Comparison of ENCODE assay signal across 8 cellular contexts in the genomic region with DNA sequence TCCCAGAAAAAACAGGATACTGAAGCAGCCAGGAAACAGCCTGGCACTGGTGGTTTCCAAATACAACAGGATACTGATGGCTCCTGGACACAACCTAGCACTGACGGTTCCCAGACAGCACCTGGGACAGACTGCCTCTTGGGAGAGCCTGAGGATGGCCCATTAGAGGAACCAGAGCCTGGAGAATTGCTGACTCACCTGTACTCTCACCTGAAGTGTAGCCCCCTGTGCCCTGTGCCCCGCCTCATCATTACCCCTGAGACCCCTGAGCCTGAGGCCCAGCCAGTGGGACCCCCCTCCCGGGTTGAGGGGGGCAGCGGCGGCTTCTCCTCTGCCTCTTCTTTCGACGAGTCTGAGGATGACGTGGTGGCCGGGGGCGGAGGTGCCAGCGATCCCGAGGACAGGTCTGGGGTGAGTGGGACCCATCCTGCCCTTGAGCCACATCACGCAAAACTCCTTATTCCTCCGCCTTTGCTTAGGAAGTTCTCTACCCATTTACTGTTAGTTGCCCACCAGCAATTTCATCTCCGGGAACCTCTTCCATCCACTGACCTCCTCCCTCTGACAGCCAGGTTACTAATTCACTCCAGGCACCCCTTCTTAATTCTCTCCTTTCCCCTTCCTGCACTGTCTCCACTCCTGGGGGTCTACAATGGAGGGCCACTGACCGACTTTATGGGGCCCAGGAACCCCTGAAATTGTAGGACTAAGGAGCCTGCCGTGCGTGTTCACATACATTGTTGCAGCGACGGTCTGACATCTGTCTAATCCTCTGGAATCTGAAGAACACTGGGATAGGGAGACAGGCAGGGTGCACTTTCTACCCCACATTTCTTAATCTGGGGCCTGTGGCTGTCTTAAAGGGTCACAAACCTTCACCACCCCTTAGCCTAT. TPM values are rescaled to one million over a fixed set of nuclear protein-coding genes. Genes with fewer than 3 reads are reported as not detected.
DNase-seq lines count a peak whose midpoint lies in the region; ATAC-seq and TF ChIP-seq lines count a peak whose summit lies in the region.

No MANE protein-coding gene starts in this region.

- POLR2A ChIA-PET in AG04450 (lab: Yijun Ruan, JAX), result interaction anchor here (0.5 to 2.3 kb wide), 6 partner anchors 27 to 80 kb away, joined by 3 to 20 read pairs (median 8); partner anchors contain the start of genes ACTMAP, EGLN2, NUMBL and SNRPA

- no peaks in the 10 kb centered on the region for H3K9me3 ChIP-seq in AG04450 (ENCODE audit: control insufficient read depth, insufficient read depth, low read length)

- H3K4me3 ChIP-seq in AG04450 (ENCODE audit: low read depth, low read length), result peak overlapping the region; percentile 89
- peak overlapping the region; percentile 83 for H3K4me3 ChIP-seq in astrocyte of the spinal cord (ENCODE audit: low read depth, low read length)

- DNase-seq in AG04450 (ENCODE audit: low read depth, low spot score) (no peak), KBM-7 (peak; percentile 28), astrocyte of the spinal cord (ENCODE audit: low read depth, low spot score) (no peak), substantia nigra (lab: John Stamatoyannopoulos, UW) (no peak), NCI-H748 (lab: John Stamatoyannopoulos, UW; ENCODE audit: unreplicated experiment) (no peak), UCSD-AML1 (lab: John Stamatoyannopoulos, UW; ENCODE audit: unreplicated experiment) (no peak)

- CTCF ChIA-PET in AG04450 (lab: Charles Lee), result interaction anchor here (1.1 to 2.1 kb wide), 2 partner anchors 60 to 84 kb away, joined by 3 to 5 read pairs; partner anchors contain the start of gene RAB4B

- no peak for ATAC-seq in GM21737 (IDR thresholded peaks at IDR 0.05; ENCODE audit: unreplicated experiment)

- TF ChIP-seq CTCF in AG04450 (IDR thresholded peaks at IDR 0.05; ENCODE audit: low read depth, low read length), result no peak
- no peak for TF ChIP-seq CTCF in astrocyte of the spinal cord (IDR thresholded peaks at IDR 0.05; ENCODE audit: low read depth, low read length)

- H3K27ac ChIP-seq in AG04450 (ENCODE audit: low read depth, low read length), result peak overlapping the region; percentile 83
- H3K27ac ChIP-seq in layer of hippocampus (ENCODE audit: low read depth, low read length), result peak overlapping the region; percentile 92
- peak overlapping the region; percentile 85 for H3K27ac ChIP-seq in substantia nigra (ENCODE audit: low read depth, low read length, poor library complexity, severe bottlenecking)

- H3K27me3 ChIP-seq in AG04450 (ENCODE audit: control insufficient read depth, insufficient read depth, low read length) (no peaks in the 10 kb centered on the region), layer of hippocampus (ENCODE audit: control insufficient read depth, insufficient read depth, low read length) (no peaks in the 10 kb centered on the region)

- in situ Hi-C loops in KBM-7 (cut with MboI; ENCODE audit: low pct_unique_long_range_greater_than_20kb, low sequenced_read_pairs) (no loop called here), astrocyte of the spinal cord (cut with HindIII; ENCODE audit: low sequenced_read_pairs) (no loop called here)

RNA-seq across cellular contexts. Expression of gene ITPKC, which starts 1.2 kb away (rescaled TPM):
- 8.9 and 11.6 TPM in 2 replicates for polyA plus RNA-seq in AG04450 (2011; rRNA removed)
- polyA minus RNA-seq in AG04450 (2011; rRNA and poly(A)+ RNA removed), result 12.7 and 17.0 TPM in 2 replicates

RNA-seq across cellular contexts. Expression of gene COQ8B, which starts 1.4 kb away (rescaled TPM):
- 16.0 and 20.2 TPM in 2 replicates for polyA plus RNA-seq in AG04450 (2011; rRNA removed)
- polyA minus RNA-seq in AG04450 (2011; rRNA and poly(A)+ RNA removed), result 18.9 and 20.5 TPM in 2 replicates

RNA-seq across cellular contexts. Expression of gene NUMBL, which starts 27.7 kb away (rescaled TPM):
- 29.4 and 30.9 TPM in 2 replicates for polyA plus RNA-seq in AG04450 (2011; rRNA removed)
- 25.0 and 30.6 TPM in 2 replicates for polyA minus RNA-seq in AG04450 (2011; rRNA and poly(A)+ RNA removed)

RNA-seq across cellular contexts. Expression of gene ACTMAP, which starts 32.1 kb away (rescaled TPM):
- polyA plus RNA-seq in AG04450 (2011; rRNA removed), result 2.9 and 4.5 TPM in 2 replicates
- 5.5 and 7.5 TPM in 2 replicates for polyA minus RNA-seq in AG04450 (2011; rRNA and poly(A)+ RNA removed)

RNA-seq across cellular contexts. Expression of gene SNRPA, which starts 32.9 kb away (rescaled TPM):
- polyA plus RNA-seq in AG04450 (2011; rRNA removed), result 126 and 133 TPM in 2 replicates
- 229 and 285 TPM in 2 replicates for polyA minus RNA-seq in AG04450 (2011; rRNA and poly(A)+ RNA removed)
